ENCODE assay signal across 1 cellular context in genomic region chr1:167714851-167715652, GRCh38.
A peak's percentile ranks its signal among the peaks of the same experiment; 100 is the strongest.
TF ChIP-seq lines count a peak whose summit lies in the region.

No MANE protein-coding gene starts in this region.

TF ChIP-seq in HepG2, 621 proteins besides CTCF, POLR2A, EP300 and RAD21 (continued from another document and continues in another):
- TF ChIP-seq NFAT5 (CRISPR knock-in tag; IDR thresholded peaks at IDR 0.05) (no peak), MEIS1 (CRISPR knock-in tag; IDR thresholded peaks at IDR 0.05; ENCODE audit: borderline replicate concordance) (no peak), HNF4A (CRISPR knock-in tag; IDR thresholded peaks at IDR 0.05) (0 out of 2 replicates have a peak, but pooled peaks have one; percentile 22), TBX3 (IDR thresholded peaks at IDR 0.05; ENCODE audit: borderline replicate concordance) (no peak), CHD2 (IDR thresholded peaks at IDR 0.05; ENCODE audit: low read depth, low read length) (no peak), ZMYM2 (CRISPR knock-in tag; IDR thresholded peaks at IDR 0.05) (no peak), ZC3H13 (CRISPR knock-in tag; IDR thresholded peaks at IDR 0.05) (0 out of 2 replicates have a peak, but pooled peaks have one; percentile 3), JUN (CRISPR knock-in tag; IDR thresholded peaks at IDR 0.05) (no peak), ZBTB37 (CRISPR knock-in tag; IDR thresholded peaks at IDR 0.05) (no peak), LCORL (IDR thresholded peaks at IDR 0.05) (no peak), LCORL (CRISPR knock-in tag; IDR thresholded peaks at IDR 0.05) (no peak), ZBTB43 (CRISPR knock-in tag; conservative IDR thresholded peaks at IDR 0.05) (no peak), DDIT3 (CRISPR knock-in tag; IDR thresholded peaks at IDR 0.05) (no peak; the same call in 1 of the 2 replicates), FOXK2 (IDR thresholded peaks at IDR 0.05) (no peak), KLF13 (CRISPR knock-in tag; IDR thresholded peaks at IDR 0.05) (no peak), POLR2G (IDR thresholded peaks at IDR 0.05; ENCODE audit: low read depth, low read length) (no peak), ZNF44 (CRISPR knock-in tag; IDR thresholded peaks at IDR 0.05) (no peak), ZNF33A (CRISPR knock-in tag; IDR thresholded peaks at IDR 0.05; ENCODE audit: borderline replicate concordance) (no peak), IKZF1 (IDR thresholded peaks at IDR 0.05) (no peak), RARA (CRISPR knock-in tag; IDR thresholded peaks at IDR 0.05) (peak; percentile 38; the same call in 1 of the 2 replicates), NCOA1 (CRISPR knock-in tag; IDR thresholded peaks at IDR 0.05) (no peak), HNRNPLL (IDR thresholded peaks at IDR 0.05; ENCODE audit: low read depth, low read length, poor library complexity, severe bottlenecking) (no peak), PHF21A (CRISPR knock-in tag; IDR thresholded peaks at IDR 0.05) (0 out of 2 replicates have a peak, but pooled peaks have one; percentile 4), ETV6 (CRISPR knock-in tag; conservative IDR thresholded peaks at IDR 0.05) (no peak), SP140L (CRISPR knock-in tag; IDR thresholded peaks at IDR 0.05; ENCODE audit: borderline replicate concordance) (0 out of 2 replicates have a peak, but pooled peaks have one; percentile 51), DMAP1 (CRISPR knock-in tag; IDR thresholded peaks at IDR 0.05) (no peak), ZNF577 (CRISPR knock-in tag; IDR thresholded peaks at IDR 0.05; ENCODE audit: borderline replicate concordance, low read depth) (no peak), ZNF639 (CRISPR knock-in tag; conservative IDR thresholded peaks at IDR 0.05) (no peak; the same call in 1 of the 2 replicates), ZNF703 (CRISPR knock-in tag; IDR thresholded peaks at IDR 0.05; ENCODE audit: borderline replicate concordance) (no peak), SIN3B (IDR thresholded peaks at IDR 0.05; ENCODE audit: low read length) (0 out of 2 replicates have a peak, but pooled peaks have one; percentile 5), ZNF746 (CRISPR knock-in tag; IDR thresholded peaks at IDR 0.05) (no peak), GPN1 (CRISPR knock-in tag; IDR thresholded peaks at IDR 0.05; ENCODE audit: borderline replicate concordance) (no peak), ZNF530 (CRISPR knock-in tag; IDR thresholded peaks at IDR 0.05; ENCODE audit: low read depth) (no peak), ZNF383 (CRISPR knock-in tag; IDR thresholded peaks at IDR 0.05; ENCODE audit: borderline replicate concordance) (no peak), AKAP8 (CRISPR knock-in tag; IDR thresholded peaks at IDR 0.05) (no peak), ZSCAN12 (CRISPR knock-in tag; IDR thresholded peaks at IDR 0.05) (no peak)
- TF ChIP-seq, protein P1, sequence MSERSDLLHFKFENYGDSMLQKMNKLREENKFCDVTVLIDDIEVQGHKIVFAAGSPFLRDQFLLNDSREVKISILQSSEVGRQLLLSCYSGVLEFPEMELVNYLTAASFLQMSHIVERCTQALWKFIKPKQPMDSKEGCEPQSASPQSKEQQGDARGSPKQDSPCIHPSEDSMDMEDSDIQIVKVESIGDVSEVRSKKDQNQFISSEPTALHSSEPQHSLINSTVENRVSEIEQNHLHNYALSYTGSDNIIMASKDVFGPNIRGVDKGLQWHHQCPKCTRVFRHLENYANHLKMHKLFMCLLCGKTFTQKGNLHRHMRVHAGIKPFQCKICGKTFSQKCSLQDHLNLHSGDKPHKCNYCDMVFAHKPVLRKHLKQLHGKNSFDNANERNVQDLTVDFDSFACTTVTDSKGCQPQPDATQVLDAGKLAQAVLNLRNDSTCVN (CRISPR knock-in tag; IDR thresholded peaks at IDR 0.05; ENCODE audit: borderline replicate concordance): no peak
- TF ChIP-seq, protein P2, sequence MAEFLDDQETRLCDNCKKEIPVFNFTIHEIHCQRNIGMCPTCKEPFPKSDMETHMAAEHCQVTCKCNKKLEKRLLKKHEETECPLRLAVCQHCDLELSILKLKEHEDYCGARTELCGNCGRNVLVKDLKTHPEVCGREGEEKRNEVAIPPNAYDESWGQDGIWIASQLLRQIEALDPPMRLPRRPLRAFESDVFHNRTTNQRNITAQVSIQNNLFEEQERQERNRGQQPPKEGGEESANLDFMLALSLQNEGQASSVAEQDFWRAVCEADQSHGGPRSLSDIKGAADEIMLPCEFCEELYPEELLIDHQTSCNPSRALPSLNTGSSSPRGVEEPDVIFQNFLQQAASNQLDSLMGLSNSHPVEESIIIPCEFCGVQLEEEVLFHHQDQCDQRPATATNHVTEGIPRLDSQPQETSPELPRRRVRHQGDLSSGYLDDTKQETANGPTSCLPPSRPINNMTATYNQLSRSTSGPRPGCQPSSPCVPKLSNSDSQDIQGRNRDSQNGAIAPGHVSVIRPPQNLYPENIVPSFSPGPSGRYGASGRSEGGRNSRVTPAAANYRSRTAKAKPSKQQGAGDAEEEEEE (CRISPR knock-in tag; IDR thresholded peaks at IDR 0.05; ENCODE audit: borderline replicate concordance): no peak
- TF ChIP-seq, protein P3, sequence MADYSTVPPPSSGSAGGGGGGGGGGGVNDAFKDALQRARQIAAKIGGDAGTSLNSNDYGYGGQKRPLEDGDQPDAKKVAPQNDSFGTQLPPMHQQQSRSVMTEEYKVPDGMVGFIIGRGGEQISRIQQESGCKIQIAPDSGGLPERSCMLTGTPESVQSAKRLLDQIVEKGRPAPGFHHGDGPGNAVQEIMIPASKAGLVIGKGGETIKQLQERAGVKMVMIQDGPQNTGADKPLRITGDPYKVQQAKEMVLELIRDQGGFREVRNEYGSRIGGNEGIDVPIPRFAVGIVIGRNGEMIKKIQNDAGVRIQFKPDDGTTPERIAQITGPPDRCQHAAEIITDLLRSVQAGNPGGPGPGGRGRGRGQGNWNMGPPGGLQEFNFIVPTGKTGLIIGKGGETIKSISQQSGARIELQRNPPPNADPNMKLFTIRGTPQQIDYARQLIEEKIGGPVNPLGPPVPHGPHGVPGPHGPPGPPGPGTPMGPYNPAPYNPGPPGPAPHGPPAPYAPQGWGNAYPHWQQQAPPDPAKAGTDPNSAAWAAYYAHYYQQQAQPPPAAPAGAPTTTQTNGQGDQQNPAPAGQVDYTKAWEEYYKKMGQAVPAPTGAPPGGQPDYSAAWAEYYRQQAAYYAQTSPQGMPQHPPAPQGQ (CRISPR knock-in tag; IDR thresholded peaks at IDR 0.05; ENCODE audit: borderline replicate concordance): no peak
- TF ChIP-seq, protein P4, sequence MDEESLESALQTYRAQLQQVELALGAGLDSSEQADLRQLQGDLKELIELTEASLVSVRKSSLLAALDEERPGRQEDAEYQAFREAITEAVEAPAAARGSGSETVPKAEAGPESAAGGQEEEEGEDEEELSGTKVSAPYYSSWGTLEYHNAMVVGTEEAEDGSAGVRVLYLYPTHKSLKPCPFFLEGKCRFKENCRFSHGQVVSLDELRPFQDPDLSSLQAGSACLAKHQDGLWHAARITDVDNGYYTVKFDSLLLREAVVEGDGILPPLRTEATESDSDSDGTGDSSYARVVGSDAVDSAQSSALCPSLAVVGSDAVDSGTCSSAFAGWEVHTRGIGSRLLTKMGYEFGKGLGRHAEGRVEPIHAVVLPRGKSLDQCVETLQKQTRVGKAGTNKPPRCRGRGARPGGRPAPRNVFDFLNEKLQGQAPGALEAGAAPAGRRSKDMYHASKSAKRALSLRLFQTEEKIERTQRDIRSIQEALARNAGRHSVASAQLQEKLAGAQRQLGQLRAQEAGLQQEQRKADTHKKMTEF (CRISPR knock-in tag; IDR thresholded peaks at IDR 0.05): peak; percentile 58
- TF ChIP-seq, protein P5, sequence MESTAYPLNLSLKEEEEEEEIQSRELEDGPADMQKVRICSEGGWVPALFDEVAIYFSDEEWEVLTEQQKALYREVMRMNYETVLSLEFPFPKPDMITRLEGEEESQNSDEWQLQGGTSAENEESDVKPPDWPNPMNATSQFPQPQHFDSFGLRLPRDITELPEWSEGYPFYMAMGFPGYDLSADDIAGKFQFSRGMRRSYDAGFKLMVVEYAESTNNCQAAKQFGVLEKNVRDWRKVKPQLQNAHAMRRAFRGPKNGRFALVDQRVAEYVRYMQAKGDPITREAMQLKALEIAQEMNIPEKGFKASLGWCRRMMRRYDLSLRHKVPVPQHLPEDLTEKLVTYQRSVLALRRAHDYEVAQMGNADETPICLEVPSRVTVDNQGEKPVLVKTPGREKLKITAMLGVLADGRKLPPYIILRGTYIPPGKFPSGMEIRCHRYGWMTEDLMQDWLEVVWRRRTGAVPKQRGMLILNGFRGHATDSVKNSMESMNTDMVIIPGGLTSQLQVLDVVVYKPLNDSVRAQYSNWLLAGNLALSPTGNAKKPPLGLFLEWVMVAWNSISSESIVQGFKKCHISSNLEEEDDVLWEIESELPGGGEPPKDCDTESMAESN (CRISPR knock-in tag; conservative IDR thresholded peaks at IDR 0.05): no peak
- TF ChIP-seq, protein P6, sequence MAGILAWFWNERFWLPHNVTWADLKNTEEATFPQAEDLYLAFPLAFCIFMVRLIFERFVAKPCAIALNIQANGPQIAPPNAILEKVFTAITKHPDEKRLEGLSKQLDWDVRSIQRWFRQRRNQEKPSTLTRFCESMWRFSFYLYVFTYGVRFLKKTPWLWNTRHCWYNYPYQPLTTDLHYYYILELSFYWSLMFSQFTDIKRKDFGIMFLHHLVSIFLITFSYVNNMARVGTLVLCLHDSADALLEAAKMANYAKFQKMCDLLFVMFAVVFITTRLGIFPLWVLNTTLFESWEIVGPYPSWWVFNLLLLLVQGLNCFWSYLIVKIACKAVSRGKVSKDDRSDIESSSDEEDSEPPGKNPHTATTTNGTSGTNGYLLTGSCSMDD (CRISPR knock-in tag; IDR thresholded peaks at IDR 0.05): no peak
